1 cellular context compared by ENCODE assay signal in genomic region chr19:13001166-13001501, GRCh38.
TF ChIP-seq lines count a peak whose summit lies in the region.

No MANE protein-coding gene starts in this region.

TF ChIP-seq in H1, 55 proteins besides CTCF, POLR2A, EP300 and RAD21:
- no peak for TF ChIP-seq POLR2AphosphoS5 (IDR thresholded peaks at IDR 0.05; ENCODE audit: low read depth, low read length)
- TF ChIP-seq JUND (IDR thresholded peaks at IDR 0.05; ENCODE audit: low read length) = no peak
- TF ChIP-seq FOSL1 (IDR thresholded peaks at IDR 0.05; ENCODE audit: insufficient read depth, low read depth, low read length) = no peak
